Comparison of ENCODE assay signal across 9 cellular contexts in genomic region chr2:129923265-129924141, GRCh38. TPM values are rescaled to one million over a fixed set of nuclear protein-coding genes. Genes with fewer than 3 reads are reported as not detected.
A peak's percentile ranks its signal among the peaks of the same experiment; 100 is the strongest.
DNase-seq lines count a peak whose midpoint lies in the region; ATAC-seq and TF ChIP-seq lines count a peak whose summit lies in the region.
"Had no signal": no experiment of that assay in that cellular context is flagged by ENCODE, and none has a peak within 500 bp of the region (broad histone marks: within the 10 kb centered on the region; RNA-seq: fewer than 3 reads in every experiment).

No MANE protein-coding gene starts in this region.

- peak overlapping the region; percentile 68 for H2AFZ ChIP-seq in KMS-11 (ENCODE audit: low read depth)

- intact Hi-C loops in dorsolateral prefrontal cortex (cut with DNase I) = loop anchor here in 1 of 2 donors (2.0 to 5.0 kb wide), 3 partner anchors 259 to 1601 kb away; partner anchors contain the start of genes MZT2B and SMPD4

- H3K4me1 ChIP-seq in KMS-11 (ENCODE audit: low read depth, poor library complexity, severe bottlenecking) = no peaks in the 10 kb centered on the region

- peak overlapping the region; percentile 64 for H3K4me2 ChIP-seq in KMS-11

- no peak overlapping the region for H3K4me3 ChIP-seq in KMS-11 (IDR thresholded peaks at IDR 0.05; ENCODE audit: insufficient read depth, low read depth, low read length)
- peak overlapping the region; percentile 11 to 65 (median 44) for H3K4me3 ChIP-seq in dorsolateral prefrontal cortex

- TF ChIP-seq CTCF in KMS-11 (conservative IDR thresholded peaks at IDR 0.05; ENCODE audit: low read depth, low read length) (peak; percentile 69; the same call in 1 of the 2 replicates), dorsolateral prefrontal cortex (IDR thresholded peaks at IDR 0.05 in 54 of 56, conservative IDR thresholded peaks at IDR 0.05 in 2 of 56; ENCODE audit: low read depth in 1 of 56, partially characterized antibody in 56 of 56) (peak; percentile 39 to 78 (median 62))

- H3K79me2 ChIP-seq in KMS-11 (ENCODE audit: insufficient read depth, low read depth) = no peaks in the 10 kb centered on the region

- no peaks in the 10 kb centered on the region for H4K20me1 ChIP-seq in KMS-11 (ENCODE audit: insufficient read depth)

- no peaks in the 10 kb centered on the region for H3K27me3 ChIP-seq in KMS-11 (ENCODE audit: insufficient read depth, low read depth)
- peaks cover 0 to 12% (median 0%) of the 10 kb centered on the region in 45 donors for H3K27me3 ChIP-seq in dorsolateral prefrontal cortex

- DNase-seq in ELR (ENCODE audit: low read depth) = peak; percentile 29
- DNase-seq in RKO (ENCODE audit: low spot score) = peak; percentile 49
- DNase-seq in dorsolateral prefrontal cortex = peak in 1 of 10 donors; percentile 60
- peak; percentile 44 to 54 for DNase-seq in lung microvascular endothelial cell (ENCODE audit: low read depth in 2 of 2)
- DNase-seq in KG1 (lab: John Stamatoyannopoulos, UW) = no peak
- DNase-seq: activated T-cell treated with anti-CD3 and anti-CD28 coated beads, Interleukin-2, amount 50 U/mL, for 4 hours had no signal

- H3K27ac ChIP-seq in KMS-11 = no peak overlapping the region
- peak overlapping the region in 10 of 59 donors; percentile 6 to 68 (median 38) for H3K27ac ChIP-seq in dorsolateral prefrontal cortex

- ATAC-seq in GM21360 (IDR thresholded peaks at IDR 0.05; ENCODE audit: unreplicated experiment) = no peak
- ATAC-seq in HG02759 (IDR thresholded peaks at IDR 0.05; ENCODE audit: unreplicated experiment) = no peak

- no peaks in the 10 kb centered on the region for H3K36me3 ChIP-seq in KMS-11 (ENCODE audit: insufficient read depth)

- H3K9ac ChIP-seq in KMS-11 = no peak overlapping the region

RNA-seq across cellular contexts. Expression of gene RAB6C, which starts 56.0 kb away (rescaled TPM):
- 10 to 100 TPM in 3 of 120 experiments, 1 to 10 TPM in 117; 1.1 to 11.5 (median 4.0) TPM for total RNA-seq in dorsolateral prefrontal cortex
- total RNA-seq in lung microvascular endothelial cell = under 0.01 TPM in 2 replicates
- total RNA-seq: activated T-cell treated with anti-CD3 and anti-CD28 coated beads, Interleukin-2, amount 50 U/mL, for 4 hours had no signal
